Comparison of ENCODE assay signal across 25 cellular contexts in the genomic region with DNA sequence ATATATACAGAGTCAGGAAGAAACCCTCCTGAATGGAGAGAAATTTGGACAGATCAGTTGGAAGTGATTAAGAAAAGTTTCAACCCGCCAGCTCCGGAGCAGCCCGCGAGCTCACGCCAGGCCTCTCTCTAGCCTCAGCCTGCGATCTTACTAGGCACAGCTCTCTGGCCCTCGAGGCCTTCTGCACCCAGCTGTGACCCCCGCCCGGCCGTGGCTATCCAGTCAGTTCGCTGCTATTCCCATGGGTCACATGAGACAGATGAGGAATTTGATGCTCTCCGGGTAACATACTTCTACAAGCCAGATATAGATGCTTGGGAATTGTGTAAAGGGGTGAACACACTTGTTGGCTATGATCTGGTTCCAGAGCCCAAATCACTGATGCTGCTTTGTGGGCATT. TPM values are rescaled to one million over a fixed set of nuclear protein-coding genes. Genes with fewer than 3 reads are reported as not detected.
DNase-seq lines count a peak whose midpoint lies in the region; ATAC-seq and TF ChIP-seq lines count a peak whose summit lies in the region.
"Had no signal": no experiment of that assay in that cellular context is flagged by ENCODE, and none has a peak within 500 bp of the region (broad histone marks: within the 10 kb centered on the region; RNA-seq: fewer than 3 reads in every experiment).

No MANE protein-coding gene starts in this region.

- no peak overlapping the region for H3K27ac Mint-ChIP-seq in naive thymus-derived CD4-positive, alpha-beta T cell
- H3K27ac Mint-ChIP-seq: activated CD4-positive, alpha-beta memory T cell treated with anti-CD3 and anti-CD28 coated beads, Interleukin-2, amount 10 ng/mL, durations not matched to agents 7 days and 5 days; activated naive CD4-positive, alpha-beta T cell treated with anti-CD3 and anti-CD28 coated beads for 36 hours had no signal

- H2BK5ac ChIP-seq in IMR-90 (ENCODE audit: low read depth, low read length, poor library complexity, severe bottlenecking), result peak overlapping the region; percentile 63

- H2BK120ac ChIP-seq in IMR-90 (ENCODE audit: low read depth, low read length), result peak overlapping the region; percentile 78; the same call in 1 of the 2 replicates

- peaks cover 0 to 22% (median 3%) of the 10 kb centered on the region in 5 donors for H3K27me3 Mint-ChIP-seq in naive thymus-derived CD4-positive, alpha-beta T cell

- in situ Hi-C loops in IMR-90 (cut with MboI; ENCODE audit: low sequenced_read_pairs), result no loop called here

- peak overlapping the region; percentile 68 for H2AK5ac ChIP-seq in IMR-90 (ENCODE audit: low read depth, low read length)

- intact Hi-C loops in IMR-90 (cut with micrococcal nuclease), result no loop called here
- intact Hi-C loops in naive thymus-derived CD4-positive, alpha-beta T cell (cut with micrococcal nuclease), result no loop called here

- POLR2A ChIA-PET in IMR-90 (lab: Charles Lee; ENCODE audit: unreplicated experiment), result no interaction called here
- POLR2A ChIA-PET in naive thymus-derived CD4-positive, alpha-beta T cell (lab: Charles Lee), result no interaction called here

- peak overlapping the region; percentile 89 for H3K27ac ChIP-seq in IMR-90 (ENCODE audit: insufficient read depth, low read length)
- H3K27ac ChIP-seq in naive thymus-derived CD4-positive, alpha-beta T cell (ENCODE audit: low read depth, low read length), result no peak overlapping the region
- H3K27ac ChIP-seq: BLaER1, esophagus squamous epithelium, pancreas, RWPE1, thyroid gland had no signal

- no peaks in the 10 kb centered on the region for H3K9me3 ChIP-seq in IMR-90 (ENCODE audit: control insufficient read depth, insufficient read depth, low read length)
- no peaks in the 10 kb centered on the region for H3K9me3 ChIP-seq in naive thymus-derived CD4-positive, alpha-beta T cell (ENCODE audit: control insufficient read depth in 2 of 3, low read length in 3 of 3)
- H3K9me3 ChIP-seq: esophagus squamous epithelium, heart right ventricle, pancreas, sigmoid colon, thyroid gland had no signal

- H3K56ac ChIP-seq in IMR-90 (ENCODE audit: extremely low read depth, insufficient read depth, low read length), result no peak overlapping the region; the same call in 1 of the 2 replicates

- no peak overlapping the region for H3K4me3 ChIP-seq in AG10803 (ENCODE audit: low read length)
- H3K4me3 ChIP-seq in IMR-90 (ENCODE audit: insufficient read depth, low read depth, low read length), result no peak overlapping the region
- no peak overlapping the region for H3K4me3 ChIP-seq in skeletal muscle cell (ENCODE audit: low read depth, low read length)
- no peak overlapping the region for H3K4me3 ChIP-seq in naive thymus-derived CD4-positive, alpha-beta T cell (ENCODE audit: low read length)
- H3K4me3 ChIP-seq: BLaER1, esophagus squamous epithelium, heart right ventricle, pancreas, sigmoid colon, thyroid gland had no signal

- no peak overlapping the region for H3K4me3 Mint-ChIP-seq in naive thymus-derived CD4-positive, alpha-beta T cell
- H3K4me3 Mint-ChIP-seq: activated CD4-positive, alpha-beta memory T cell treated with anti-CD3 and anti-CD28 coated beads, Interleukin-2, amount 10 ng/mL, durations not matched to agents 7 days and 5 days; activated naive CD4-positive, alpha-beta T cell treated with anti-CD3 and anti-CD28 coated beads for 36 hours; activated T-cell treated with anti-CD3 and anti-CD28 coated beads, Interleukin-2, amount 50 U/mL, for 4 hours had no signal

- peak overlapping the region; percentile 77 for H4K91ac ChIP-seq in IMR-90 (ENCODE audit: insufficient read depth, low read depth, low read length)

- peak overlapping the region; percentile 65 for H2AFZ ChIP-seq in IMR-90 (replicated peaks; ENCODE audit: low read length, poor library complexity)

- TF ChIP-seq CTCF in AG10803 (conservative IDR thresholded peaks at IDR 0.05; ENCODE audit: low read length), result no peak
- no peak for TF ChIP-seq CTCF in IMR-90 (conservative IDR thresholded peaks at IDR 0.05; ENCODE audit: low read depth, low read length)

- H3K23ac ChIP-seq in IMR-90 (ENCODE audit: low read depth, low read length), result no peak overlapping the region

- peak overlapping the region; percentile 78 for H4K5ac ChIP-seq in IMR-90 (ENCODE audit: low read depth, low read length)

- H3K4me1 Mint-ChIP-seq in naive thymus-derived CD4-positive, alpha-beta T cell, result peaks cover 0 to 2% (median 0%) of the 10 kb centered on the region in 7 donors
- H3K4me1 Mint-ChIP-seq: activated CD4-positive, alpha-beta memory T cell treated with anti-CD3 and anti-CD28 coated beads, Interleukin-2, amount 10 ng/mL, durations not matched to agents 7 days and 5 days had no signal

- no peaks in the 10 kb centered on the region for H3K79me1 ChIP-seq in IMR-90 (ENCODE audit: low read depth in 1 of 2, low read length in 2 of 2)

- peaks cover 24% of the 10 kb centered on the region for H3K4me1 ChIP-seq in IMR-90 (ENCODE audit: control insufficient read depth, insufficient read depth, low read length)
- H3K4me1 ChIP-seq in naive thymus-derived CD4-positive, alpha-beta T cell (ENCODE audit: control insufficient read depth in 2 of 2, insufficient read depth in 2 of 2, low read length in 2 of 2), result no peaks in the 10 kb centered on the region
- H3K4me1 ChIP-seq: esophagus squamous epithelium, heart right ventricle, pancreas, sigmoid colon, thyroid gland had no signal

- peak overlapping the region; percentile 12 to 67; a peak in 3 of 4 replicates for H4K8ac ChIP-seq in IMR-90 (ENCODE audit: low read depth in 2 of 2, low read length in 2 of 2)

- peak overlapping the region; percentile 91 for H3K18ac ChIP-seq in IMR-90 (ENCODE audit: low read depth, low read length)

- no TSS peak for BruUV-seq in IMR-90 (replicated peaks; lab: Mats Ljungman, UMichigan)

- peak; percentile 76 for ATAC-seq in IMR-90 (ENCODE audit: low read depth)
- ATAC-seq in naive thymus-derived CD4-positive, alpha-beta T cell, result no peak
- ATAC-seq: activated T-cell treated with anti-CD3 and anti-CD28 coated beads, Interleukin-2, amount 50 U/mL, for 4 hours; pancreas had no signal

- WGBS in IMR-90 (ENCODE audit: extremely low coverage in 2 of 2, insufficient read length in 1 of 2), 2 experiments, result 40% methylated on average over 2 of the region's 12 CpGs; no CpG with 5 or more reads in 1 of the 2 experiments

- H3K9me1 ChIP-seq in IMR-90 (ENCODE audit: insufficient read depth, low read length), result peaks cover 2% of the 10 kb centered on the region; the same call in 1 of the 2 replicates

- H2BK15ac ChIP-seq in IMR-90 (ENCODE audit: low read depth, low read length), result peak overlapping the region; percentile 74; the same call in 2 of the 3 replicates

- peak overlapping the region; percentile 77 for H2BK20ac ChIP-seq in IMR-90 (ENCODE audit: low read depth, low read length)

- CTCF ChIA-PET in IMR-90 (lab: Yijun Ruan, JAX), result no interaction called here
- CTCF ChIA-PET in naive thymus-derived CD4-positive, alpha-beta T cell (lab: Charles Lee), result no interaction called here

- H3K9me3 Mint-ChIP-seq in naive thymus-derived CD4-positive, alpha-beta T cell, result peaks cover 0 to 4% (median 0%) of the 10 kb centered on the region in 11 donors
- H3K9me3 Mint-ChIP-seq: activated CD4-positive, alpha-beta memory T cell treated with anti-CD3 and anti-CD28 coated beads, Interleukin-2, amount 10 ng/mL, durations not matched to agents 7 days and 5 days; activated naive CD4-positive, alpha-beta T cell treated with anti-CD3 and anti-CD28 coated beads for 36 hours; activated T-cell treated with anti-CD3 and anti-CD28 coated beads, Interleukin-2, amount 50 U/mL, for 4 hours had no signal

- no peaks in the 10 kb centered on the region for H3K36me3 ChIP-seq in IMR-90 (ENCODE audit: control insufficient read depth, insufficient read depth, low read length)
- no peaks in the 10 kb centered on the region for H3K36me3 ChIP-seq in naive thymus-derived CD4-positive, alpha-beta T cell (ENCODE audit: control insufficient read depth in 2 of 3, insufficient read depth in 3 of 3, low read length in 3 of 3)
- H3K36me3 ChIP-seq: BLaER1, esophagus squamous epithelium, heart right ventricle, pancreas, sigmoid colon, thyroid gland had no signal

- H4K20me1 ChIP-seq in IMR-90 (ENCODE audit: insufficient read depth, low read length), result no peaks in the 10 kb centered on the region
- H4K20me1 ChIP-seq: BLaER1 had no signal

- H3K4me2 ChIP-seq in IMR-90 (ENCODE audit: low read depth, low read length), result peak overlapping the region; percentile 35; the same call in 1 of the 2 replicates
- H3K4me2 ChIP-seq: BLaER1 had no signal

- H3K36me3 Mint-ChIP-seq in naive thymus-derived CD4-positive, alpha-beta T cell, result no peaks in the 10 kb centered on the region

- dilution Hi-C loops in IMR-90 (cut with HindIII; ENCODE audit: low sequenced_read_pairs, unreplicated experiment), result no loop called here

- no peak overlapping the region for H3K9ac ChIP-seq in IMR-90 (ENCODE audit: low read depth, low read length)
- H3K9ac ChIP-seq: BLaER1 had no signal

- DNase-seq in AG10803 (ENCODE audit: low read depth), result peak; percentile 86
- DNase-seq in IMR-90, result peak; percentile 54
- DNase-seq in hepatic stellate cell (ENCODE audit: low spot score), result peak; percentile 60
- DNase-seq in skeletal muscle cell (ENCODE audit: low read depth), result peak; percentile 39
- no peak for DNase-seq in activated CD8-positive, alpha-beta memory T cell treated with anti-CD3 and anti-CD28 coated beads, Interleukin-2, amount 50 U/mL, for 4 hours
- DNase-seq in naive thymus-derived CD4-positive, alpha-beta T cell, result no peak
- no peak for DNase-seq in HT-29 (ENCODE audit: low spot score)
- DNase-seq: activated CD4-positive, alpha-beta memory T cell treated with anti-CD3 and anti-CD28 coated beads, Interleukin-2, amount 10 ng/mL, durations not matched to agents 7 days and 5 days; activated CD4-positive, CD25-positive, alpha-beta regulatory T cell; activated naive CD4-positive, alpha-beta T cell treated with anti-CD3 and anti-CD28 coated beads for 36 hours; activated T-cell treated with anti-CD3 and anti-CD28 coated beads, Interleukin-2, amount 50 U/mL, for 4 hours; effector memory CD4-positive, alpha-beta T cell; esophagus squamous epithelium; NCI-H1417 treated with DMSO at 0.1 percent for 48 hours; NCI-H2171; NCI-H526 treated with DMSO at 0.1 percent for 48 hours; sigmoid colon; stimulated activated CD4-positive, alpha-beta T cell treated with anti-CD3 and anti-CD28 coated beads, Interleukin-2, amount 100 ng/mL, for 24 hours; stimulated activated naive CD4-positive, alpha-beta T cell; T1000; thyroid gland had no signal

- TF ChIP-seq RAD21 in IMR-90 (IDR thresholded peaks at IDR 0.05; ENCODE audit: low read length), result no peak

- H2AK9ac ChIP-seq in IMR-90 (replicated peaks; ENCODE audit: low read depth, low read length, poor library complexity), result no peak overlapping the region

- H3K4ac ChIP-seq in IMR-90 (ENCODE audit: low read depth, low read length), result peak overlapping the region; percentile 44; the same call in 1 of the 2 replicates

- peak overlapping the region; percentile 51 for H3K14ac ChIP-seq in IMR-90 (replicated peaks; ENCODE audit: low read depth, low read length)

- no peaks in the 10 kb centered on the region for H3K27me3 ChIP-seq in IMR-90 (ENCODE audit: control insufficient read depth, insufficient read depth, low read length)
- no peaks in the 10 kb centered on the region for H3K27me3 ChIP-seq in naive thymus-derived CD4-positive, alpha-beta T cell (ENCODE audit: control insufficient read depth in 2 of 2, insufficient read depth in 2 of 2, low read length in 2 of 2)
- H3K27me3 ChIP-seq: BLaER1, esophagus squamous epithelium, heart right ventricle, pancreas, sigmoid colon, thyroid gland had no signal

- TF ChIP-seq POLR2A in IMR-90 (IDR thresholded peaks at IDR 0.05; ENCODE audit: low read depth, low read length), result no peak

RNA-seq across cellular contexts. Expression of a gene that starts 48.6 kb away (rescaled TPM):
- 101 and 102 TPM in 2 replicates for total RNA-seq in IMR-90 (2012; rRNA removed)
- 278 and 303 TPM in 2 replicates for polyA plus RNA-seq in IMR-90 (2012; rRNA removed)
- polyA plus RNA-seq in IMR-90 (2012; cell fraction: cytosol; rRNA removed), result 237 and 279 TPM in 2 replicates
- polyA plus RNA-seq in IMR-90 (2012; cell fraction: nucleus; rRNA removed; ENCODE audit: low replicate concordance), result 363 and 859 TPM in 2 replicates
- total RNA-seq in naive thymus-derived CD4-positive, alpha-beta T cell, result under 1 TPM in 2 of 5 experiments, not detected in 3; 0.42 to 0.94 TPM
- polyA plus RNA-seq in naive thymus-derived CD4-positive, alpha-beta T cell, result under 1 TPM in 1 of 2 donors, not detected in 1; 0.35 TPM
- total RNA-seq in HT-29 (2014; rRNA removed; shearing (Covaris generic)), result 0.23 and 0.31 TPM in 2 replicates
- total RNA-seq: activated naive CD4-positive, alpha-beta T cell treated with anti-CD3 and anti-CD28 coated beads for 36 hours had no signal

Comparison
In these comparisons a context has a peak if more than half of its experiments do, and no peak if none do; other contexts are left out.
1. DNase-seq: peak in AG10803 (single experiment), IMR-90 (single experiment), hepatic stellate cell (single experiment) and skeletal muscle cell (single experiment); none in activated CD8-positive, alpha-beta memory T cell treated with anti-CD3 and anti-CD28 coated beads, Interleukin-2, amount 50 U/mL, for 4 hours (single experiment), naive thymus-derived CD4-positive, alpha-beta T cell (0 of 9) and HT-29 (single experiment).
2. RNA of a gene that starts 48.6 kb away (total RNA-seq): 101 to 102 TPM in IMR-90; 0.23 to 0.31 TPM in HT-29 and 0.42 to 0.94 TPM in naive thymus-derived CD4-positive, alpha-beta T cell; every median in the first group is over 10 times any median in the second.